Comparison of ENCODE assay signal across 14 cellular contexts in genomic region chr7:134460000-134460399, GRCh38. TPM values are rescaled to one million over a fixed set of nuclear protein-coding genes. Genes with fewer than 3 reads are reported as not detected.
DNase-seq lines count a peak whose midpoint lies in the region; ATAC-seq, FAIRE-seq and TF ChIP-seq lines count a peak whose summit lies in the region.
"Had no signal": no experiment of that assay in that cellular context is flagged by ENCODE, and none has a peak within 500 bp of the region (broad histone marks: within the 10 kb centered on the region; RNA-seq: fewer than 3 reads in every experiment).

No MANE protein-coding gene starts in this region.

- H3K4ac ChIP-seq in neuronal stem cell (ENCODE audit: low read length): no peak overlapping the region

- H4K20me1 ChIP-seq in MM.1S (ENCODE audit: insufficient read depth, low read length) (no peaks in the 10 kb centered on the region), astrocyte (ENCODE audit: insufficient read depth, low read length) (no peaks in the 10 kb centered on the region)

- DNase-seq in T-helper 1 cell (no peak), MM.1S (no peak), astrocyte (ENCODE audit: low read depth) (no peak), neuronal stem cell (ENCODE audit: low spot score) (no peak), SJCRH30 (no peak), upper lobe of left lung (no peak)
- DNase-seq: EL, NCI-H2029 treated with DMSO at 0.1 percent for 48 hours, OCI-M1, small intestine, T-helper 9 cell had no signal

- H4K8ac ChIP-seq in neuronal stem cell (ENCODE audit: low read depth, low read length): no peak overlapping the region

- H3K23ac ChIP-seq in neuronal stem cell (ENCODE audit: low read depth, low read length, poor library complexity): no peak overlapping the region

- H3K36me3 ChIP-seq in MM.1S (replicated peaks; ENCODE audit: insufficient read depth, low read length): 0 out of 2 replicates have a peak, but pooled peaks cover 4% of the 10 kb centered on the region
- H3K36me3 ChIP-seq in astrocyte (ENCODE audit: insufficient read depth, low read length): peaks cover 2% of the 10 kb centered on the region
- H3K36me3 ChIP-seq in neuronal stem cell (replicated peaks in 1 of 2; ENCODE audit: control insufficient read depth in 2 of 2, insufficient read depth in 2 of 2, low read length in 2 of 2): peaks cover 0 to 26% of the 10 kb centered on the region in 2 donors
- peaks cover 8% of the 10 kb centered on the region for H3K36me3 ChIP-seq in SJCRH30
- H3K36me3 ChIP-seq in upper lobe of left lung: no peaks in the 10 kb centered on the region
- H3K36me3 ChIP-seq: thoracic aorta had no signal

- H3K27ac Mint-ChIP-seq in T-helper 1 cell treated with Interleukin-12 subunit alpha and Interleukin-12 subunit beta and Interleukin-4 antibody, amounts not matched to agents 30 μg/mL and 1 μg/mL, for 36 hours: no peak overlapping the region
- H3K27ac Mint-ChIP-seq in astrocyte (ENCODE audit: unreplicated experiment): peak overlapping the region; percentile 12

- H3K27me3 ChIP-seq in MM.1S (replicated peaks; ENCODE audit: insufficient read depth, low read length) (no peaks in the 10 kb centered on the region), astrocyte (ENCODE audit: insufficient read depth, low read length) (no peaks in the 10 kb centered on the region), neuronal stem cell (ENCODE audit: control insufficient read depth in 3 of 3, insufficient read depth in 3 of 3, low read depth in 1 of 3, low read length in 3 of 3) (peaks cover 0 to 11% (median 0%) of the 10 kb centered on the region in 3 experiments), SJCRH30 (no peaks in the 10 kb centered on the region), upper lobe of left lung (no peaks in the 10 kb centered on the region)

- H3K4me3 Mint-ChIP-seq in T-helper 1 cell treated with Interleukin-12 subunit alpha and Interleukin-12 subunit beta and Interleukin-4 antibody, amounts not matched to agents 30 μg/mL and 1 μg/mL, for 36 hours: peak overlapping the region; percentile 43
- no peak overlapping the region for H3K4me3 Mint-ChIP-seq in astrocyte (ENCODE audit: unreplicated experiment)

- H3K4me3 ChIP-seq in MM.1S (ENCODE audit: low read length) (no peak overlapping the region), astrocyte (ENCODE audit: insufficient read depth, low read depth, low read length) (no peak overlapping the region), neuronal stem cell (ENCODE audit: low read length in 2 of 2) (no peak overlapping the region), SJCRH30 (no peak overlapping the region), upper lobe of left lung (no peak overlapping the region)

- no peak overlapping the region for H3K14ac ChIP-seq in neuronal stem cell (ENCODE audit: low read length)

- no peak for FAIRE-seq in astrocyte (lab: Jason Lieb, UNC)
- FAIRE-seq: small intestine had no signal

- H3K9me2 ChIP-seq in MM.1S (replicated peaks; ENCODE audit: insufficient read depth, low read length): no peaks in the 10 kb centered on the region

- H3K79me1 ChIP-seq in neuronal stem cell (ENCODE audit: low read depth, low read length): peaks cover 3% of the 10 kb centered on the region

- ATAC-seq in HG02884 (IDR thresholded peaks at IDR 0.05; ENCODE audit: unreplicated experiment): no peak
- no peak for ATAC-seq in upper lobe of left lung (ENCODE audit: low FRiP score in 2 of 2)

- H3K4me2 ChIP-seq in MM.1S (ENCODE audit: low read depth, low read length) (peak overlapping the region; percentile 85; the same call in 1 of the 2 replicates), astrocyte (ENCODE audit: low read length) (no peak overlapping the region), neuronal stem cell (ENCODE audit: insufficient read depth, low read length, poor library complexity, severe bottlenecking) (no peak overlapping the region)

- H2BK12ac ChIP-seq in neuronal stem cell (ENCODE audit: low read length): no peak overlapping the region

- H3K27me3 Mint-ChIP-seq in T-helper 1 cell treated with Interleukin-12 subunit alpha and Interleukin-12 subunit beta and Interleukin-4 antibody, amounts not matched to agents 30 μg/mL and 1 μg/mL, for 36 hours (ENCODE audit: low read depth): peaks cover 4% of the 10 kb centered on the region
- H3K27me3 Mint-ChIP-seq in astrocyte (ENCODE audit: low read depth, unreplicated experiment): no peaks in the 10 kb centered on the region

- no CpG with 5 or more reads among the region's 2 CpGs for WGBS in neuronal stem cell (ENCODE audit: extremely low coverage in 2 of 2, insufficient read length in 2 of 2, insufficient replicate concordance in 1 of 2), 2 donors
- WGBS in upper lobe of left lung, 2 donors: 90 to 91% methylated on average over 2 of the region's 2 CpGs

- peaks cover 18% of the 10 kb centered on the region for H3K4me1 ChIP-seq in MM.1S (ENCODE audit: low read length)
- H3K4me1 ChIP-seq in astrocyte (ENCODE audit: insufficient read depth, low read length): peaks cover 14% of the 10 kb centered on the region
- peaks cover 3 to 8% of the 10 kb centered on the region in 2 donors for H3K4me1 ChIP-seq in neuronal stem cell (ENCODE audit: control insufficient read depth in 2 of 2, insufficient read depth in 1 of 2, low read depth in 1 of 2, low read length in 2 of 2)
- H3K4me1 ChIP-seq in SJCRH30: peaks cover 20% of the 10 kb centered on the region
- peaks cover 5 to 25% (median 14%) of the 10 kb centered on the region in 4 donors for H3K4me1 ChIP-seq in upper lobe of left lung

- H2AK5ac ChIP-seq in neuronal stem cell (ENCODE audit: low read depth, low read length): no peak overlapping the region

- H4K91ac ChIP-seq in neuronal stem cell (ENCODE audit: low read depth, low read length, poor library complexity): no peak overlapping the region

- peaks cover 21% of the 10 kb centered on the region for H3K36me3 Mint-ChIP-seq in T-helper 1 cell treated with Interleukin-12 subunit alpha and Interleukin-12 subunit beta and Interleukin-4 antibody, amounts not matched to agents 30 μg/mL and 1 μg/mL, for 36 hours (ENCODE audit: low read depth)
- H3K36me3 Mint-ChIP-seq in astrocyte (ENCODE audit: low read depth, unreplicated experiment): peaks cover 5% of the 10 kb centered on the region

- no peak overlapping the region for H3K27ac ChIP-seq in MM.1S (ENCODE audit: low read length)
- H3K27ac ChIP-seq in astrocyte (ENCODE audit: low read depth, low read length): no peak overlapping the region
- H3K27ac ChIP-seq in neuronal stem cell (replicated peaks; ENCODE audit: low read length): no peak overlapping the region
- H3K27ac ChIP-seq in SJCRH30: no peak overlapping the region
- H3K27ac ChIP-seq in upper lobe of left lung: no peak overlapping the region

- TF ChIP-seq POLR2A in upper lobe of left lung (IDR thresholded peaks at IDR 0.05): no peak

- peaks cover 17% of the 10 kb centered on the region for H3F3A ChIP-seq in MM.1S (ENCODE audit: insufficient read depth, low read length)

- no peaks in the 10 kb centered on the region for H3K9me3 ChIP-seq in MM.1S (replicated peaks; ENCODE audit: insufficient read depth, low read length)
- peaks cover 4% of the 10 kb centered on the region for H3K9me3 ChIP-seq in astrocyte (ENCODE audit: insufficient read depth, low read depth, low read length)
- peaks cover 4 to 14% of the 10 kb centered on the region in 2 donors for H3K9me3 ChIP-seq in neuronal stem cell (replicated peaks in 1 of 2; ENCODE audit: control insufficient read depth in 2 of 2, insufficient read depth in 1 of 2, low read depth in 1 of 2, low read length in 2 of 2)
- peaks cover 12% of the 10 kb centered on the region; the same call in 1 of the 2 replicates for H3K9me3 ChIP-seq in SJCRH30 (replicated peaks)
- peaks cover 4 to 6% (median 5%) of the 10 kb centered on the region in 4 donors for H3K9me3 ChIP-seq in upper lobe of left lung

- H2AFZ ChIP-seq in MM.1S (ENCODE audit: low read length) (peak overlapping the region; percentile 71), astrocyte (ENCODE audit: low read depth, low read length) (no peak overlapping the region), neuronal stem cell (ENCODE audit: low read length) (peak overlapping the region; percentile 88)

- no peak overlapping the region for H3K9ac ChIP-seq in MM.1S (ENCODE audit: low read length)
- H3K9ac ChIP-seq in astrocyte (ENCODE audit: low read length): no peak overlapping the region
- no peak overlapping the region for H3K9ac ChIP-seq in neuronal stem cell (ENCODE audit: low read depth, low read length, poor library complexity)

- no peak overlapping the region for H2BK15ac ChIP-seq in neuronal stem cell (ENCODE audit: low read length)

- no peak for TF ChIP-seq CTCF in MM.1S (IDR thresholded peaks at IDR 0.05; ENCODE audit: low read length)
- no peak for TF ChIP-seq CTCF in astrocyte (IDR thresholded peaks at IDR 0.05; ENCODE audit: insufficient read depth, low read depth, low read length)
- TF ChIP-seq CTCF in upper lobe of left lung (IDR thresholded peaks at IDR 0.05): no peak

- H2BK5ac ChIP-seq in neuronal stem cell (ENCODE audit: low read length): no peak overlapping the region

- peaks cover 15% of the 10 kb centered on the region for H3K9me3 Mint-ChIP-seq in T-helper 1 cell treated with Interleukin-12 subunit alpha and Interleukin-12 subunit beta and Interleukin-4 antibody, amounts not matched to agents 30 μg/mL and 1 μg/mL, for 36 hours
- peaks cover 8% of the 10 kb centered on the region for H3K9me3 Mint-ChIP-seq in astrocyte (ENCODE audit: unreplicated experiment)

- no peak for TF ChIP-seq EP300 in upper lobe of left lung (IDR thresholded peaks at IDR 0.05)

- H3K79me2 ChIP-seq in MM.1S (ENCODE audit: low read length) (peaks cover 32% of the 10 kb centered on the region), astrocyte (ENCODE audit: insufficient read depth, low read length) (peaks cover 11% of the 10 kb centered on the region)

- peaks cover 31% of the 10 kb centered on the region for H3K4me1 Mint-ChIP-seq in T-helper 1 cell treated with Interleukin-12 subunit alpha and Interleukin-12 subunit beta and Interleukin-4 antibody, amounts not matched to agents 30 μg/mL and 1 μg/mL, for 36 hours (ENCODE audit: low read depth)
- peaks cover 20% of the 10 kb centered on the region for H3K4me1 Mint-ChIP-seq in astrocyte (ENCODE audit: low read depth, unreplicated experiment)

- no peak overlapping the region for H2BK120ac ChIP-seq in neuronal stem cell (ENCODE audit: low read depth, low read length)

- H3K18ac ChIP-seq in neuronal stem cell (ENCODE audit: low read length): no peak overlapping the region

RNA-seq across cellular contexts. Expression of gene AKR1B1, which starts 1.1 kb away (rescaled TPM):
- total RNA-seq in astrocyte (88.9 and 114 TPM in 2 replicates), upper lobe of left lung (100 to 1,000 TPM in 3 of 6 donors, 10 to 100 TPM in 3; 39.2 to 108 (median 93.1) TPM)
- polyA plus RNA-seq in neuronal stem cell (2013, experiment 1 of 2): 127 TPM
- 127 TPM for polyA plus RNA-seq in neuronal stem cell (2013, experiment 2 of 2)
- 141 and 145 TPM in 2 replicates for total RNA-seq in SJCRH30 (2014; rRNA removed; shearing (Covaris generic))
